In the genomic region with DNA sequence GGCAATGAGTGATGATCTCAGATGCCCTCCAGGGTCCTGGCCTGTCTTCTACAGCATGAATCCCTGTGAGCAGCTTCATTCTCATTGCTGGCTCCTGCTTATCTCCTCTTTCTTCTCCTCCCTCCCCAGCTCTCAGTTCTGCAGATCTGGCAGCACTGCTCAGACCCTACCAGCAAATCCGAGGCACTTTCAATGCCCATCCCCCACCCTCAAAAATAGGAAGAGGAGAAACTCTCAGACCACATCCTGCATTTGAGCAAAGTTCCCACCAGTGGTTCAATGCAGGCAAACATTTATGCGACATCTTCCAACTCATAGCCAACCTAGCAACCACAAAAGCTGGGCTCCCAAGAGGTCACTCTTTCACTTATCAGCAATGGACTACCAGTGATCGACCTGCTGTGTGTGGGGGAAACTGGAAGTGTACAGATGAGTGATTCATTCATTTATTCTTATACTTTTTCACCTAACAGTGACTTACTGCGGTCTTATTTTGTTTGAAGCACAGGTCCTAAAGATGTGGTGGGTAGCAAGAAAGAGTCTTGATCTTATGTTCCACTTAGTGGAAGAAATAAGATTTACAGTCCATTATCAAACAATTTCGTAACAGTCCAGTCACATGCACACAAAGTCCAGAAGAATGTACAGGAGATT, we compare ENCODE assay signal across 9 cellular contexts. TPM values are rescaled to one million over a fixed set of nuclear protein-coding genes. Genes with fewer than 3 reads are reported as not detected.
DNase-seq lines count a peak whose midpoint lies in the region; ATAC-seq and FAIRE-seq lines count a peak whose summit lies in the region.
"Had no signal": no experiment of that assay in that cellular context is flagged by ENCODE, and none has a peak within 500 bp of the region (broad histone marks: within the 10 kb centered on the region; RNA-seq: fewer than 3 reads in every experiment).

No MANE protein-coding gene starts in this region.

- H3K4me1 Mint-ChIP-seq in activated T-helper 2 cell treated with anti-CD3 and anti-CD28 coated beads, Interferon-gamma antibody, Interleukin-2, Interleukin-4, amounts not matched to agents 10 μg/mL and 5 μg/mL and 100 μg/mL, durations not matched to agents 14 hours and 24 hours and 36 hours (ENCODE audit: low read depth), result peaks cover 86% of the 10 kb centered on the region

- peak; percentile 48 for ATAC-seq in GM18499 (IDR thresholded peaks at IDR 0.05; ENCODE audit: insufficient read depth, unreplicated experiment)
- peak; percentile 61 for ATAC-seq in GM21529 (IDR thresholded peaks at IDR 0.05; ENCODE audit: unreplicated experiment)

- peaks cover 4% of the 10 kb centered on the region for H3K9me3 Mint-ChIP-seq in activated T-helper 2 cell treated with anti-CD3 and anti-CD28 coated beads, Interferon-gamma antibody, Interleukin-2, Interleukin-4, amounts not matched to agents 10 μg/mL and 5 μg/mL and 100 μg/mL, durations not matched to agents 14 hours and 24 hours and 36 hours

- intact Hi-C loops in activated T-helper 2 cell treated with anti-CD3 and anti-CD28 coated beads, Interferon-gamma antibody, Interleukin-2, Interleukin-4, amounts not matched to agents 10 μg/mL and 5 μg/mL and 100 μg/mL, durations not matched to agents 14 hours and 24 hours and 36 hours (cut with micrococcal nuclease), result loop anchor here (1.0 to 10.0 kb wide), 6 partner anchors 7 to 253 kb away; partner anchors contain the start of genes ATP5PB, C1orf162, CEPT1 and DRAM2

- peak overlapping the region; percentile 78 for H3K4me3 Mint-ChIP-seq in activated T-helper 2 cell treated with anti-CD3 and anti-CD28 coated beads, Interferon-gamma antibody, Interleukin-2, Interleukin-4, amounts not matched to agents 10 μg/mL and 5 μg/mL and 100 μg/mL, durations not matched to agents 14 hours and 24 hours and 36 hours (ENCODE audit: low read depth)

- H3K27me3 ChIP-seq in small intestine (ENCODE audit: control insufficient read depth in 2 of 2, insufficient read depth in 2 of 2, low read length in 2 of 2), result no peaks in the 10 kb centered on the region

- peak; percentile 98 for DNase-seq in Jurkat, Clone E6-1 (ENCODE audit: low read depth, low spot score)
- DNase-seq in activated T-helper 2 cell treated with anti-CD3 and anti-CD28 coated beads, Interferon-gamma antibody, Interleukin-2, Interleukin-4, amounts not matched to agents 10 μg/mL and 5 μg/mL and 100 μg/mL, durations not matched to agents 14 hours and 24 hours and 36 hours (ENCODE audit: low spot score), result peak; percentile 60
- DNase-seq in small intestine (peak; percentile 61), GOT3 (lab: John Stamatoyannopoulos, UW) (no peak), RCC 7860 (ENCODE audit: low spot score) (no peak)
- DNase-seq in effector CD4-positive, alpha-beta T cell, result no peak

- H3K4me1 ChIP-seq in small intestine (ENCODE audit: control insufficient read depth in 2 of 2, insufficient read depth in 1 of 2, low read depth in 1 of 2, low read length in 1 of 2), result peaks cover 0 to 3% of the 10 kb centered on the region in 2 donors

- peak overlapping the region; percentile 93 for H3K27ac Mint-ChIP-seq in activated T-helper 2 cell treated with anti-CD3 and anti-CD28 coated beads, Interferon-gamma antibody, Interleukin-2, Interleukin-4, amounts not matched to agents 10 μg/mL and 5 μg/mL and 100 μg/mL, durations not matched to agents 14 hours and 24 hours and 36 hours

- peaks cover 3% of the 10 kb centered on the region for H3K36me3 Mint-ChIP-seq in activated T-helper 2 cell treated with anti-CD3 and anti-CD28 coated beads, Interferon-gamma antibody, Interleukin-2, Interleukin-4, amounts not matched to agents 10 μg/mL and 5 μg/mL and 100 μg/mL, durations not matched to agents 14 hours and 24 hours and 36 hours (ENCODE audit: low read depth)

- no peaks in the 10 kb centered on the region for H3K36me3 ChIP-seq in small intestine (ENCODE audit: control insufficient read depth in 2 of 2, insufficient read depth in 2 of 2, low read length in 2 of 2)

- no peaks in the 10 kb centered on the region for H3K27me3 Mint-ChIP-seq in activated T-helper 2 cell treated with anti-CD3 and anti-CD28 coated beads, Interferon-gamma antibody, Interleukin-2, Interleukin-4, amounts not matched to agents 10 μg/mL and 5 μg/mL and 100 μg/mL, durations not matched to agents 14 hours and 24 hours and 36 hours (ENCODE audit: low read depth)

- no peak for FAIRE-seq in small intestine (lab: Jason Lieb, UNC)
- FAIRE-seq in RCC 7860 (lab: Jason Lieb, UNC), result no peak
- FAIRE-seq: TTC549 had no signal

- H3K4me3 ChIP-seq in Jurkat, Clone E6-1 (ENCODE audit: low read length), result peak overlapping the region; percentile 34
- H3K4me3 ChIP-seq in small intestine (ENCODE audit: low read depth in 1 of 2, low read length in 2 of 2), result no peak overlapping the region

- no peaks in the 10 kb centered on the region for H3K9me3 ChIP-seq in small intestine (ENCODE audit: control insufficient read depth, low read depth)

- H3K27ac ChIP-seq in small intestine (ENCODE audit: low read depth in 1 of 2, low read length in 1 of 2), result peak overlapping the region; percentile 9 to 53

- WGBS in small intestine, 3 donors, result 46 to 52% (median 51%) methylated on average over 4 to 5 of the region's 5 CpGs

RNA-seq across cellular contexts. Expression of gene CHI3L2, which starts 5.8 kb away (rescaled TPM):
- 936 TPM for polyA plus RNA-seq in Jurkat, Clone E6-1 (2012; ENCODE audit: insufficient read depth, insufficient read length)
- 1.3 and 1.8 TPM in 2 replicates for total RNA-seq in activated T-helper 2 cell treated with anti-CD3 and anti-CD28 coated beads, Interferon-gamma antibody, Interleukin-2, Interleukin-4, amounts not matched to agents 10 μg/mL and 5 μg/mL and 100 μg/mL, durations not matched to agents 14 hours and 24 hours and 36 hours
- polyA plus RNA-seq in small intestine, result 1 to 10 TPM; 1.1 to 4.7 (median 1.9) TPM

RNA-seq across cellular contexts. Expression of gene DENND2D, which starts 21.3 kb away (rescaled TPM):
- 27.5 TPM for polyA plus RNA-seq in Jurkat, Clone E6-1 (2012; ENCODE audit: insufficient read depth, insufficient read length)
- total RNA-seq in activated T-helper 2 cell treated with anti-CD3 and anti-CD28 coated beads, Interferon-gamma antibody, Interleukin-2, Interleukin-4, amounts not matched to agents 10 μg/mL and 5 μg/mL and 100 μg/mL, durations not matched to agents 14 hours and 24 hours and 36 hours, result 139 and 143 TPM in 2 replicates
- 10 to 100 TPM; 31.3 to 54.6 (median 36.7) TPM for polyA plus RNA-seq in small intestine

Comparison
In these comparisons a context has a peak if more than half of its experiments do, and no peak if none do; other contexts are left out.
1. DNase-seq: peak in Jurkat, Clone E6-1 (single experiment), activated T-helper 2 cell treated with anti-CD3 and anti-CD28 coated beads, Interferon-gamma antibody, Interleukin-2, Interleukin-4, amounts not matched to agents 10 μg/mL and 5 μg/mL and 100 μg/mL, durations not matched to agents 14 hours and 24 hours and 36 hours (single experiment) and small intestine (single experiment); none in GOT3 (single experiment), effector CD4-positive, alpha-beta T cell (single experiment) and RCC 7860 (single experiment).